In the genomic region with DNA sequence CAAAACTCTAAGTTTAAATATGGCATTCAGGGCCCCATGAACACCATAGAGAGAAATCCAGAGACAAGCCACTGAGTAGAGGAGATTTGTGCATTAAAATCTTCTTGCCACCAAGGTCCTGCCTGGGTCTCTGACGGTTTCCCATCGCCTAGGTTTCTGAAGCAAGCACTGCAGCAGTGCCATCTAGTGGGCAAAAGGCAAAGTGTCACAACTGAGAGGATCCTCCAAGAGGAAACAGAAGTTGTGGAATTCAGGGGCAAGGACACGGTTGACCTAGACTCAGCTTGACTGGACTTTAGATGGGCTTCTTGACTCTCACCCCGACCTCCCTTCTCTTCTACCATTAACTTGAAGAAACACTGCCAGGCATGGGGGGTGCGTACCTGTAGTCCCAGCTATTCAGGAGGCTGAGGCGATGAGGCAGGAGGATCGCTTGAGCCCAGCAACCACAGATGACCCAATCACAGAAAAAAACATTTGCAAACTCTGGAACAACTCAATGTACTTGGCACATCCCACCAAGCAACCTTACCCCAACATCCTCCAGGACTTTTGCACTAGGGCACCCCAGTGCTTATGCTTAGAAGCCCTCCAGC, we compare ENCODE assay signal across 8 cellular contexts.
DNase-seq lines count a peak whose midpoint lies in the region; TF ChIP-seq lines count a peak whose summit lies in the region.

No MANE protein-coding gene starts in this region.

- TF ChIP-seq CTCF in AG04450 (IDR thresholded peaks at IDR 0.05; ENCODE audit: low read depth, low read length): peak; percentile 87
- TF ChIP-seq CTCF in GM12872 (IDR thresholded peaks at IDR 0.05; ENCODE audit: insufficient read depth, low read depth, low read length): peak; percentile 90
- TF ChIP-seq CTCF in choroid plexus epithelial cell (conservative IDR thresholded peaks at IDR 0.05; ENCODE audit: low read depth, low read length): peak; percentile 95
- peak; percentile 81 for TF ChIP-seq CTCF in liver (IDR thresholded peaks at IDR 0.05; ENCODE audit: low read depth, low read length, missing input control)

- no peaks in the 10 kb centered on the region; the same call in 1 of the 2 replicates for H3K9me3 ChIP-seq in AG04450 (ENCODE audit: control insufficient read depth, insufficient read depth, low read length)
- no peaks in the 10 kb centered on the region for H3K9me3 ChIP-seq in liver (ENCODE audit: control insufficient read depth in 4 of 4, low read length in 3 of 4)

- no peaks in the 10 kb centered on the region for H3K36me3 ChIP-seq in liver (ENCODE audit: control insufficient read depth in 4 of 4, insufficient read depth in 3 of 4, low read depth in 1 of 4, low read length in 3 of 4)

- 37% methylated on average over 7 of the region's 7 CpGs for WGBS in liver

- peak; percentile 3 for DNase-seq in AG04450 (ENCODE audit: low read depth, low spot score)
- DNase-seq in NCI-H1048 (lab: John Stamatoyannopoulos, UW): peak; percentile 31
- DNase-seq in T-helper 9 cell: peak; percentile 22
- peak; percentile 80 for DNase-seq in choroid plexus epithelial cell (ENCODE audit: low read depth)
- peak; percentile 7 to 41 for DNase-seq in stimulated activated CD8-positive, alpha-beta memory T cell treated with anti-CD3 and anti-CD28 coated beads, Interleukin-2, amount 100 ng/mL, for 48 hours (ENCODE audit: low read depth in 2 of 2)
- no peak for DNase-seq in NCI-H226

- H3K27ac ChIP-seq in AG04450 (ENCODE audit: low read depth, low read length): no peak overlapping the region
- H3K27ac ChIP-seq in liver (ENCODE audit: low read depth in 1 of 2, low read length in 2 of 2): no peak overlapping the region

- H3K27me3 ChIP-seq in AG04450 (ENCODE audit: control insufficient read depth, insufficient read depth, low read length): no peaks in the 10 kb centered on the region
- H3K27me3 ChIP-seq in liver (ENCODE audit: control insufficient read depth in 4 of 4, insufficient read depth in 4 of 4, low read length in 3 of 4): no peaks in the 10 kb centered on the region

- POLR2A ChIA-PET in AG04450 (lab: Yijun Ruan, JAX): no interaction called here

- peaks cover 0 to 6% (median 2%) of the 10 kb centered on the region in 4 donors for H3K4me1 ChIP-seq in liver (ENCODE audit: control insufficient read depth in 4 of 4, insufficient read depth in 4 of 4, low read length in 3 of 4)

- H3K9ac ChIP-seq in liver (ENCODE audit: low read depth in 1 of 2, low read length in 2 of 2): no peak overlapping the region

- peak; percentile 85 to 90 for TF ChIP-seq RAD21 in liver (IDR thresholded peaks at IDR 0.05)

- CTCF ChIA-PET in AG04450 (lab: Charles Lee): interaction anchor here (0.7 to 1.4 kb wide), 6 partner anchors 13 to 984 kb away, joined by 3 to 4 read pairs (median 4); no protein-coding TSS in a partner anchor

- H3K4me3 ChIP-seq in AG04450 (ENCODE audit: low read depth, low read length) (no peak overlapping the region), choroid plexus epithelial cell (ENCODE audit: low read depth, low read length) (no peak overlapping the region), liver (ENCODE audit: low read depth in 1 of 3, low read length in 3 of 3) (no peak overlapping the region)

TF ChIP-seq in liver, 16 proteins besides CTCF, POLR2A, EP300 and RAD21:
- TF ChIP-seq FOXA2 (IDR thresholded peaks at IDR 0.05) (no peak), NR2F2 (IDR thresholded peaks at IDR 0.05) (no peak), TAF1 (conservative IDR thresholded peaks at IDR 0.05) (no peak), FOXA1 (IDR thresholded peaks at IDR 0.05) (no peak), GABPA (IDR thresholded peaks at IDR 0.05 in 1 of 2, conservative IDR thresholded peaks at IDR 0.05 in 1 of 2) (no peak), JUND (IDR thresholded peaks at IDR 0.05) (no peak), YY1 (IDR thresholded peaks at IDR 0.05) (no peak), HNF4A (conservative IDR thresholded peaks at IDR 0.05) (no peak), HNF4G (IDR thresholded peaks at IDR 0.05) (no peak), SP1 (IDR thresholded peaks at IDR 0.05) (no peak), EGR1 (IDR thresholded peaks at IDR 0.05; ENCODE audit: low read depth in 2 of 2) (no peak), RXRA (IDR thresholded peaks at IDR 0.05) (no peak)
- TF ChIP-seq, protein P1, sequence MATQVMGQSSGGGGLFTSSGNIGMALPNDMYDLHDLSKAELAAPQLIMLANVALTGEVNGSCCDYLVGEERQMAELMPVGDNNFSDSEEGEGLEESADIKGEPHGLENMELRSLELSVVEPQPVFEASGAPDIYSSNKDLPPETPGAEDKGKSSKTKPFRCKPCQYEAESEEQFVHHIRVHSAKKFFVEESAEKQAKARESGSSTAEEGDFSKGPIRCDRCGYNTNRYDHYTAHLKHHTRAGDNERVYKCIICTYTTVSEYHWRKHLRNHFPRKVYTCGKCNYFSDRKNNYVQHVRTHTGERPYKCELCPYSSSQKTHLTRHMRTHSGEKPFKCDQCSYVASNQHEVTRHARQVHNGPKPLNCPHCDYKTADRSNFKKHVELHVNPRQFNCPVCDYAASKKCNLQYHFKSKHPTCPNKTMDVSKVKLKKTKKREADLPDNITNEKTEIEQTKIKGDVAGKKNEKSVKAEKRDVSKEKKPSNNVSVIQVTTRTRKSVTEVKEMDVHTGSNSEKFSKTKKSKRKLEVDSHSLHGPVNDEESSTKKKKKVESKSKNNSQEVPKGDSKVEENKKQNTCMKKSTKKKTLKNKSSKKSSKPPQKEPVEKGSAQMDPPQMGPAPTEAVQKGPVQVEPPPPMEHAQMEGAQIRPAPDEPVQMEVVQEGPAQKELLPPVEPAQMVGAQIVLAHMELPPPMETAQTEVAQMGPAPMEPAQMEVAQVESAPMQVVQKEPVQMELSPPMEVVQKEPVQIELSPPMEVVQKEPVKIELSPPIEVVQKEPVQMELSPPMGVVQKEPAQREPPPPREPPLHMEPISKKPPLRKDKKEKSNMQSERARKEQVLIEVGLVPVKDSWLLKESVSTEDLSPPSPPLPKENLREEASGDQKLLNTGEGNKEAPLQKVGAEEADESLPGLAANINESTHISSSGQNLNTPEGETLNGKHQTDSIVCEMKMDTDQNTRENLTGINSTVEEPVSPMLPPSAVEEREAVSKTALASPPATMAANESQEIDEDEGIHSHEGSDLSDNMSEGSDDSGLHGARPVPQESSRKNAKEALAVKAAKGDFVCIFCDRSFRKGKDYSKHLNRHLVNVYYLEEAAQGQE (IDR thresholded peaks at IDR 0.05): no peak
- TF ChIP-seq, protein P2, sequence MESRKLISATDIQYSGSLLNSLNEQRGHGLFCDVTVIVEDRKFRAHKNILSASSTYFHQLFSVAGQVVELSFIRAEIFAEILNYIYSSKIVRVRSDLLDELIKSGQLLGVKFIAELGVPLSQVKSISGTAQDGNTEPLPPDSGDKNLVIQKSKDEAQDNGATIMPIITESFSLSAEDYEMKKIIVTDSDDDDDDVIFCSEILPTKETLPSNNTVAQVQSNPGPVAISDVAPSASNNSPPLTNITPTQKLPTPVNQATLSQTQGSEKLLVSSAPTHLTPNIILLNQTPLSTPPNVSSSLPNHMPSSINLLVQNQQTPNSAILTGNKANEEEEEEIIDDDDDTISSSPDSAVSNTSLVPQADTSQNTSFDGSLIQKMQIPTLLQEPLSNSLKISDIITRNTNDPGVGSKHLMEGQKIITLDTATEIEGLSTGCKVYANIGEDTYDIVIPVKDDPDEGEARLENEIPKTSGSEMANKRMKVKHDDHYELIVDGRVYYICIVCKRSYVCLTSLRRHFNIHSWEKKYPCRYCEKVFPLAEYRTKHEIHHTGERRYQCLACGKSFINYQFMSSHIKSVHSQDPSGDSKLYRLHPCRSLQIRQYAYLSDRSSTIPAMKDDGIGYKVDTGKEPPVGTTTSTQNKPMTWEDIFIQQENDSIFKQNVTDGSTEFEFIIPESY (IDR thresholded peaks at IDR 0.05): no peak
- TF ChIP-seq, protein P3, sequence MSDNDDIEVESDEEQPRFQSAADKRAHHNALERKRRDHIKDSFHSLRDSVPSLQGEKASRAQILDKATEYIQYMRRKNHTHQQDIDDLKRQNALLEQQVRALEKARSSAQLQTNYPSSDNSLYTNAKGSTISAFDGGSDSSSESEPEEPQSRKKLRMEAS (IDR thresholded peaks at IDR 0.05): no peak
- TF ChIP-seq, protein P4, sequence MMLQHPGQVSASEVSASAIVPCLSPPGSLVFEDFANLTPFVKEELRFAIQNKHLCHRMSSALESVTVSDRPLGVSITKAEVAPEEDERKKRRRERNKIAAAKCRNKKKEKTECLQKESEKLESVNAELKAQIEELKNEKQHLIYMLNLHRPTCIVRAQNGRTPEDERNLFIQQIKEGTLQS (IDR thresholded peaks at IDR 0.05): no peak
